8 cellular contexts compared by ENCODE assay signal in genomic region chr9:80175286-80175906, GRCh38.
DNase-seq lines count a peak whose midpoint lies in the region; ATAC-seq, FAIRE-seq and TF ChIP-seq lines count a peak whose summit lies in the region.

No MANE protein-coding gene starts in this region.

- H3K4me1 ChIP-seq in DOHH2 (ENCODE audit: control insufficient read depth, low read length) (no peaks in the 10 kb centered on the region), SJCRH30 (0 out of 2 replicates have a peak, but pooled peaks cover 5% of the 10 kb centered on the region), fibroblast of lung (ENCODE audit: control insufficient read depth, extremely low read depth, insufficient read depth, low read length) (no peaks in the 10 kb centered on the region)

- H3K9me3 ChIP-seq in DOHH2 (ENCODE audit: control insufficient read depth, insufficient read depth, low read length): no peaks in the 10 kb centered on the region
- peaks cover 3% of the 10 kb centered on the region; the same call in 1 of the 2 replicates for H3K9me3 ChIP-seq in SJCRH30 (replicated peaks)
- no peaks in the 10 kb centered on the region for H3K9me3 ChIP-seq in fibroblast of lung (ENCODE audit: control insufficient read depth, insufficient read depth, low read depth, low read length)

- H3K4me3 ChIP-seq in DOHH2 (ENCODE audit: low read length) (no peak overlapping the region), SJCRH30 (no peak overlapping the region), fibroblast of lung (replicated peaks in 1 of 4; ENCODE audit: control extremely low read depth in 1 of 4, insufficient read depth in 1 of 4, low read depth in 3 of 4, low read length in 4 of 4) (no peak overlapping the region), retinal pigment epithelial cell (ENCODE audit: low read length) (no peak overlapping the region)

- no peak overlapping the region for H2AFZ ChIP-seq in fibroblast of lung (ENCODE audit: low read length)

- no peaks in the 10 kb centered on the region for H3F3A ChIP-seq in DOHH2 (ENCODE audit: control insufficient read depth, insufficient read depth)

- H3K27ac ChIP-seq in DOHH2 (ENCODE audit: low read depth, low read length) (no peak overlapping the region), SJCRH30 (no peak overlapping the region), fibroblast of lung (ENCODE audit: insufficient read depth, low read length) (no peak overlapping the region)

- TF ChIP-seq CTCF in DOHH2 (IDR thresholded peaks at IDR 0.05; ENCODE audit: low read depth, low read length, poor library complexity, severe bottlenecking) (peak; percentile 52), fibroblast of lung (conservative IDR thresholded peaks at IDR 0.05 in 1 of 2, IDR thresholded peaks at IDR 0.05 in 1 of 2; ENCODE audit: low read depth in 1 of 2, low read length in 2 of 2) (peak; percentile 47 to 63), retinal pigment epithelial cell (conservative IDR thresholded peaks at IDR 0.05; ENCODE audit: low read depth, low read length) (peak; percentile 68)

- FAIRE-seq in HTR-8/SVneo (lab: Jason Lieb, UNC): no peak

- no peaks in the 10 kb centered on the region for H4K20me1 ChIP-seq in DOHH2 (ENCODE audit: control insufficient read depth, insufficient read depth, low read depth, low read length)
- no peaks in the 10 kb centered on the region for H4K20me1 ChIP-seq in fibroblast of lung (ENCODE audit: control insufficient read depth, extremely low read depth, insufficient read depth, low read length)

- H3K79me2 ChIP-seq in DOHH2 (ENCODE audit: control insufficient read depth, low read length) (no peaks in the 10 kb centered on the region), fibroblast of lung (ENCODE audit: control insufficient read depth, insufficient read depth, low read length) (no peaks in the 10 kb centered on the region)

- no peak overlapping the region for H3K4me2 ChIP-seq in DOHH2 (ENCODE audit: low read length)
- no peak overlapping the region for H3K4me2 ChIP-seq in fibroblast of lung (ENCODE audit: extremely low read depth, insufficient read depth, low read length)

- no peaks in the 10 kb centered on the region for H3K9me2 ChIP-seq in DOHH2 (replicated peaks; ENCODE audit: control insufficient read depth, low read length)

- H3K27me3 ChIP-seq in DOHH2 (ENCODE audit: control insufficient read depth, low read length) (no peaks in the 10 kb centered on the region), SJCRH30 (no peaks in the 10 kb centered on the region), fibroblast of lung (ENCODE audit: control insufficient read depth, insufficient read depth, low read length) (no peaks in the 10 kb centered on the region)

- H3K9ac ChIP-seq in fibroblast of lung (ENCODE audit: insufficient read depth, low read length): no peak overlapping the region

- H3K36me3 ChIP-seq in DOHH2 (ENCODE audit: control insufficient read depth, low read length) (no peaks in the 10 kb centered on the region), SJCRH30 (no peaks in the 10 kb centered on the region), fibroblast of lung (ENCODE audit: control insufficient read depth, insufficient read depth, low read length) (no peaks in the 10 kb centered on the region)

- no peak for ATAC-seq in HG03460 (IDR thresholded peaks at IDR 0.05; ENCODE audit: unreplicated experiment)
- no peak for ATAC-seq in GM19035 (IDR thresholded peaks at IDR 0.05; ENCODE audit: unreplicated experiment)

- DNase-seq in A172 (ENCODE audit: low spot score) (peak; percentile 40), HTR-8/SVneo (ENCODE audit: insufficient read length, low spot score) (peak; percentile 0), SJCRH30 (peak; percentile 43 to 77), fibroblast of lung (ENCODE audit: low read depth in 2 of 2) (peak; percentile 36 to 72), retinal pigment epithelial cell (ENCODE audit: low read depth) (no peak)
